ENCODE assay signal across 15 cellular contexts in the genomic region with DNA sequence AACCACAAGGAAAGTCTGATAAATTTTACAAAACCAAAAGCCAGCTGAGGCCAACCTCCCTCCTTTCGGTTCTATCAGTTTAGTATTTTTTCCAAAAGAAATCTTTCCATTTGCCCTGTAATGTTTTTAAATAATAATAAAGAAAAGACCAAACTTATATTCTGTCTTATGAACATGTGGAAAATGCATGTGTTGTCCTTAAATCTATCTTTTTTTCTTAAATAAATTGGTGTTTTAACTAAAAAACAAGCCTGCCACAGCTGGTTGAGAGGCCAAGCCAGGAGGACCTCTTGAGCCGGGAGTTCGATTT.
DNase-seq lines count a peak whose midpoint lies in the region; ATAC-seq and TF ChIP-seq lines count a peak whose summit lies in the region.
"Had no signal": no experiment of that assay in that cellular context is flagged by ENCODE, and none has a peak within 500 bp of the region (broad histone marks: within the 10 kb centered on the region; RNA-seq: fewer than 3 reads in every experiment).

No MANE protein-coding gene starts in this region.

- H3K18ac ChIP-seq in mesenchymal stem cell (ENCODE audit: low read depth in 1 of 2, low read length in 2 of 2), result no peak overlapping the region

- H3K14ac ChIP-seq in mesenchymal stem cell (ENCODE audit: low read length in 2 of 2), result no peak overlapping the region

- H3K27me3 ChIP-seq in mammary epithelial cell (ENCODE audit: insufficient read depth, low read length) (no peaks in the 10 kb centered on the region), SJSA1 (replicated peaks) (no peaks in the 10 kb centered on the region), mesenchymal stem cell (ENCODE audit: control insufficient read depth in 1 of 2, insufficient read depth in 1 of 2, low read length in 2 of 2) (no peaks in the 10 kb centered on the region), thoracic aorta (replicated peaks; ENCODE audit: insufficient read depth) (no peaks in the 10 kb centered on the region)
- H3K27me3 ChIP-seq: breast epithelium, colonic mucosa had no signal

- H3K9me3 ChIP-seq in mammary epithelial cell (replicated peaks; ENCODE audit: insufficient read depth, low read length) (no peaks in the 10 kb centered on the region), SJSA1 (replicated peaks) (no peaks in the 10 kb centered on the region), mesenchymal stem cell (ENCODE audit: control insufficient read depth, low read length) (no peaks in the 10 kb centered on the region), thoracic aorta (no peaks in the 10 kb centered on the region)
- H3K9me3 ChIP-seq: breast epithelium, colonic mucosa, prostate gland had no signal

- H3K9ac ChIP-seq in mammary epithelial cell (ENCODE audit: insufficient read depth, low read length) (no peak overlapping the region), mesenchymal stem cell (ENCODE audit: low read length) (peak overlapping the region; percentile 81)

- peak overlapping the region; percentile 25 for H3K27ac Mint-ChIP-seq in MCF 10A (ENCODE audit: low read depth, unreplicated experiment)
- H3K27ac Mint-ChIP-seq: activated T-helper 2 cell treated with anti-CD3 and anti-CD28 coated beads, Interferon-gamma antibody, Interleukin-2, Interleukin-4, amounts not matched to agents 10 μg/mL and 5 μg/mL and 100 μg/mL, durations not matched to agents 14 hours and 24 hours and 36 hours had no signal

- no peak overlapping the region for H3K4me3 Mint-ChIP-seq in MCF 10A (ENCODE audit: unreplicated experiment)

- peak overlapping the region; percentile 50 for H2AK5ac ChIP-seq in mesenchymal stem cell (ENCODE audit: low read length, severe bottlenecking)

- 72% methylated on average over 3 of the region's 3 CpGs for WGBS in mammary epithelial cell (ENCODE audit: low coverage, missing lambda C conversion rate)
- WGBS in mesenchymal stem cell, result 100% methylated on average over 2 of the region's 3 CpGs

- H3K4me1 Mint-ChIP-seq in MCF 10A (ENCODE audit: insufficient read depth, unreplicated experiment), result peaks cover 21% of the 10 kb centered on the region

- H2BK15ac ChIP-seq in mesenchymal stem cell (ENCODE audit: low read depth, poor library complexity, severe bottlenecking), result no peak overlapping the region

- in situ Hi-C loops in mammary epithelial cell (cut with MboI; ENCODE audit: low sequenced_read_pairs in 2 of 2), result loop anchor here in 1 of 2 donors (10.0 kb wide), 1 partner anchor 1685 kb away; no protein-coding TSS in a partner anchor

- no peak for ATAC-seq in thoracic aorta (ENCODE audit: insufficient number of reproducible peaks, low FRiP score, low read depth)

- no peak overlapping the region for H2AFZ ChIP-seq in mammary epithelial cell (ENCODE audit: low read depth, low read length)
- H2AFZ ChIP-seq in mesenchymal stem cell (ENCODE audit: low read depth, low read length), result no peak overlapping the region

- dilution Hi-C loops in mammary epithelial cell (cut with HindIII; ENCODE audit: low sequenced_read_pairs), result no loop called here

- no peaks in the 10 kb centered on the region for H3K9me3 Mint-ChIP-seq in MCF 10A (ENCODE audit: unreplicated experiment)
- H3K9me3 Mint-ChIP-seq: activated T-helper 2 cell treated with anti-CD3 and anti-CD28 coated beads, Interferon-gamma antibody, Interleukin-2, Interleukin-4, amounts not matched to agents 10 μg/mL and 5 μg/mL and 100 μg/mL, durations not matched to agents 14 hours and 24 hours and 36 hours had no signal

- intact Hi-C loops in MCF 10A (cut with micrococcal nuclease), result loop anchor here (1.0 to 5.0 kb wide), 3 partner anchors 144 to 519 kb away; no protein-coding TSS in a partner anchor
- intact Hi-C loops in mammary epithelial cell (cut with micrococcal nuclease), result loop anchor here (5.0 kb wide), 1 partner anchor 1693 kb away; no protein-coding TSS in a partner anchor

- no peaks in the 10 kb centered on the region for H3K79me1 ChIP-seq in mesenchymal stem cell (replicated peaks; ENCODE audit: low read length, poor library complexity, severe bottlenecking)

- DNase-seq in MCF 10A (ENCODE audit: unreplicated experiment), result no peak
- DNase-seq in mammary epithelial cell, result no peak
- no peak for DNase-seq in SJSA1 (ENCODE audit: low read depth in 1 of 2, low spot score in 2 of 2)
- DNase-seq in mesenchymal stem cell, result no peak
- DNase-seq in thoracic aorta (ENCODE audit: low spot score), result no peak
- DNase-seq in NCI-H345 (lab: John Stamatoyannopoulos, UW), result no peak
- no peak for DNase-seq in activated CD4-positive, CD25-positive, alpha-beta regulatory T cell (lab: John Stamatoyannopoulos, UW)
- DNase-seq in activated effector memory CD4-positive, alpha-beta T cell treated with anti-CD3 and anti-CD28 coated beads, Interleukin-2, amount 50 U/mL, for 16 hours, result no peak
- DNase-seq: colonic mucosa; islet precursor cell; stimulated activated CD4-positive, alpha-beta T cell treated with anti-CD3 and anti-CD28 coated beads, Interleukin-1b, Interleukin-23, amount 100 ng/mL, for 48 hours; WERI-Rb-1 had no signal

- H4K91ac ChIP-seq in mesenchymal stem cell (ENCODE audit: low read length), result no peak overlapping the region

- no peak overlapping the region for H3K23ac ChIP-seq in mesenchymal stem cell (ENCODE audit: low read length in 2 of 2)

- H2BK12ac ChIP-seq in mesenchymal stem cell (ENCODE audit: low read length in 2 of 2), result no peak overlapping the region

- no peak overlapping the region for H3K4me2 ChIP-seq in mammary epithelial cell (ENCODE audit: insufficient read depth, low read depth, low read length)
- no peak overlapping the region for H3K4me2 ChIP-seq in mesenchymal stem cell (ENCODE audit: low read length, poor library complexity, severe bottlenecking)

- H2BK5ac ChIP-seq in mesenchymal stem cell (ENCODE audit: low read depth, low read length, poor library complexity, severe bottlenecking), result no peak overlapping the region

- no peak overlapping the region for H3K4me3 ChIP-seq in mammary epithelial cell (replicated peaks in 1 of 3; ENCODE audit: insufficient read depth in 1 of 3, low read depth in 2 of 3, low read length in 3 of 3)
- no peak overlapping the region for H3K4me3 ChIP-seq in SJSA1
- H3K4me3 ChIP-seq in mesenchymal stem cell (ENCODE audit: insufficient read depth in 1 of 2, low read depth in 1 of 2, low read length in 2 of 2), result no peak overlapping the region
- H3K4me3 ChIP-seq in thoracic aorta, result no peak overlapping the region
- H3K4me3 ChIP-seq: breast epithelium, colonic mucosa, prostate gland had no signal

- H3K36me3 Mint-ChIP-seq in MCF 10A (ENCODE audit: insufficient read depth, unreplicated experiment), result no peaks in the 10 kb centered on the region

- H4K20me1 ChIP-seq in mammary epithelial cell (ENCODE audit: insufficient read depth, low read length), result no peaks in the 10 kb centered on the region

- H3K4ac ChIP-seq in mesenchymal stem cell (ENCODE audit: low read depth in 1 of 2, low read length in 2 of 2), result no peak overlapping the region

- H3K79me2 ChIP-seq in mammary epithelial cell (ENCODE audit: insufficient read depth, low read length), result no peaks in the 10 kb centered on the region

- no peaks in the 10 kb centered on the region for H3K36me3 ChIP-seq in mammary epithelial cell (ENCODE audit: insufficient read depth, low read length)
- no peaks in the 10 kb centered on the region for H3K36me3 ChIP-seq in SJSA1
- H3K36me3 ChIP-seq in mesenchymal stem cell (ENCODE audit: control insufficient read depth in 1 of 2, insufficient read depth in 2 of 2, low read depth in 1 of 2, low read length in 2 of 2), result no peaks in the 10 kb centered on the region
- H3K36me3 ChIP-seq in thoracic aorta, result no peaks in the 10 kb centered on the region
- H3K36me3 ChIP-seq: breast epithelium, colonic mucosa, prostate gland, WERI-Rb-1 had no signal

- H3K27ac ChIP-seq in mammary epithelial cell (ENCODE audit: insufficient read depth, low read depth, low read length) (no peak overlapping the region), SJSA1 (peak overlapping the region; percentile 34), mesenchymal stem cell (ENCODE audit: low read length, poor library complexity, severe bottlenecking) (peak overlapping the region; percentile 88), thoracic aorta (peak overlapping the region; percentile 75 to 80)
- H3K27ac ChIP-seq: breast epithelium, colonic mucosa, prostate gland, WERI-Rb-1 had no signal

- TF ChIP-seq CTCF in MCF 10A (IDR thresholded peaks at IDR 0.05; ENCODE audit: unreplicated experiment), result no peak
- no peak for TF ChIP-seq CTCF in mammary epithelial cell (conservative IDR thresholded peaks at IDR 0.05 in 1 of 2, IDR thresholded peaks at IDR 0.05 in 1 of 2; ENCODE audit: extremely low read depth in 1 of 2, insufficient read depth in 1 of 2, low read depth in 1 of 2, low read length in 2 of 2)
- no peak for TF ChIP-seq CTCF in thoracic aorta (IDR thresholded peaks at IDR 0.05)

- no peak overlapping the region for H4K8ac ChIP-seq in mesenchymal stem cell (ENCODE audit: low read length)

- CTCF ChIA-PET in MCF 10A (lab: Yijun Ruan, JAX) (interaction anchor here (0.6 to 5.3 kb wide), 13 partner anchors 17 to 527 kb away, joined by 3 to 47 read pairs (median 3); no protein-coding TSS in a partner anchor), mammary epithelial cell (lab: Charles Lee; ENCODE audit: low non-redundant PET) (no interaction called here)

- BruUV-seq in MCF 10A (replicated peaks; lab: Mats Ljungman, UMichigan) (no TSS peak), mammary epithelial cell (replicated peaks; lab: Mats Ljungman, UMichigan) (no TSS peak)

- H3K27me3 Mint-ChIP-seq in MCF 10A (ENCODE audit: insufficient read depth, unreplicated experiment), result no peaks in the 10 kb centered on the region

- POLR2A ChIA-PET in MCF 10A (lab: Yijun Ruan, JAX), result no interaction called here

- H2BK120ac ChIP-seq in mesenchymal stem cell (ENCODE audit: low read depth, low read length), result no peak overlapping the region

- H3K4me1 ChIP-seq in mammary epithelial cell (ENCODE audit: insufficient read depth, low read length) (peaks cover 23% of the 10 kb centered on the region), SJSA1 (replicated peaks) (peaks cover 46% of the 10 kb centered on the region), mesenchymal stem cell (ENCODE audit: control insufficient read depth, insufficient read depth, low read depth, low read length) (peaks cover 18% of the 10 kb centered on the region), thoracic aorta (ENCODE audit: control insufficient read depth in 1 of 2, low read depth in 2 of 2) (peaks cover 15 to 34% of the 10 kb centered on the region in 2 donors)
- H3K4me1 ChIP-seq: breast epithelium, colonic mucosa, prostate gland had no signal
